Comparison of ENCODE assay signal across 8 cellular contexts in genomic region chr16:85126731-85127662, GRCh38. TPM values are rescaled to one million over a fixed set of nuclear protein-coding genes. Genes with fewer than 3 reads are reported as not detected.
A peak's percentile ranks its signal among the peaks of the same experiment; 100 is the strongest.
DNase-seq lines count a peak whose midpoint lies in the region; ATAC-seq and TF ChIP-seq lines count a peak whose summit lies in the region.

No MANE protein-coding gene starts in this region.

- intact Hi-C loops in A673 (cut with micrococcal nuclease; ENCODE audit: unreplicated experiment) (no loop called here), testis (cut with DNase I; ENCODE audit: low total_unique reads) (loop anchor here (10.0 kb wide), 1 partner anchor 78 kb away; no protein-coding TSS in a partner anchor)

- ATAC-seq in stimulated activated naive CD8-positive, alpha-beta T cell treated with anti-CD3 and anti-CD28 coated beads, Interleukin-15, Interleukin-2, amounts not matched to agents 100 U/mL and 50 U/mL, for 24 hours: peak; percentile 44
- ATAC-seq in GM19023 (IDR thresholded peaks at IDR 0.05; ENCODE audit: unreplicated experiment): no peak

- H3K27me3 ChIP-seq in A673 (replicated peaks; ENCODE audit: insufficient read depth, low read depth, low read length, poor library complexity) (no peaks in the 10 kb centered on the region), testis (no peaks in the 10 kb centered on the region)

- H3K27me3 Mint-ChIP-seq in activated naive CD8-positive, alpha-beta T cell: no peaks in the 10 kb centered on the region

- no peaks in the 10 kb centered on the region for H3K36me3 Mint-ChIP-seq in activated naive CD8-positive, alpha-beta T cell

- H3K27ac Mint-ChIP-seq in activated naive CD8-positive, alpha-beta T cell: peak overlapping the region; percentile 22

- POLR2A ChIA-PET in A673 (lab: Charles Lee; ENCODE audit: low non-redundant PET) (no interaction called here), HEK293T (lab: Yijun Ruan, JAX) (no interaction called here)

- peak overlapping the region; percentile 25 for H3K4me3 ChIP-seq in A673 (ENCODE audit: low read depth, low read length, poor library complexity, severe bottlenecking)
- no peak overlapping the region for H3K4me3 ChIP-seq in testis

- H3K9me3 ChIP-seq in A673 (ENCODE audit: low read depth, low read length, poor library complexity, severe bottlenecking) (no peaks in the 10 kb centered on the region), testis (no peaks in the 10 kb centered on the region)

- no peak overlapping the region for H3K4me3 Mint-ChIP-seq in activated naive CD8-positive, alpha-beta T cell

- H3K4me1 ChIP-seq in A673 (ENCODE audit: insufficient read depth, low read length, poor library complexity, severe bottlenecking) (peaks cover 32% of the 10 kb centered on the region), testis (peaks cover 37% of the 10 kb centered on the region)

- H3K27ac ChIP-seq in A673 (ENCODE audit: low read depth, low read length, poor library complexity, severe bottlenecking) (peak overlapping the region; percentile 86), testis (peak overlapping the region in 1 of 2 donors; percentile 48)

- H3K36me3 ChIP-seq in A673 (ENCODE audit: insufficient read depth, low read length, poor library complexity, severe bottlenecking) (no peaks in the 10 kb centered on the region), testis (ENCODE audit: low read depth, missing control alignments) (no peaks in the 10 kb centered on the region)

- BruUV-seq in A673 (replicated peaks; lab: Mats Ljungman, UMichigan): no TSS peak

- CTCF ChIA-PET in A673 (lab: Charles Lee): interaction anchor here (0.6 to 0.8 kb wide), 2 partner anchors 12 to 120 kb away, joined by 3 to 5 read pairs; no protein-coding TSS in a partner anchor
- CTCF ChIA-PET in HEK293T (lab: Yijun Ruan, JAX): interaction anchor here (1.3 to 1.5 kb wide), 2 partner anchors 12 to 118 kb away, joined by 4 to 5 read pairs; no protein-coding TSS in a partner anchor

- DNase-seq in A673 (ENCODE audit: low spot score) (peak; percentile 86), HEK293T (ENCODE audit: extremely low spot score) (peak; percentile 47), kidney tubule cell (ENCODE audit: low spot score) (peak; percentile 31), testis (no peak), NCI-H748 treated with DMSO at 0.1 percent for 48 hours (lab: John Stamatoyannopoulos, UW) (no peak)
- peak; percentile 50 for DNase-seq in stimulated activated naive CD8-positive, alpha-beta T cell treated with anti-CD3 and anti-CD28 coated beads, Interleukin-15, Interleukin-2, amounts not matched to agents 100 U/mL and 50 U/mL, for 24 hours

- 30 to 46% methylated on average over 21 of the region's 22 CpGs for WGBS in testis, 2 donors

- peaks cover 15% of the 10 kb centered on the region for H3K4me1 Mint-ChIP-seq in activated naive CD8-positive, alpha-beta T cell (ENCODE audit: low read depth)

- TF ChIP-seq CTCF in A673 (conservative IDR thresholded peaks at IDR 0.05; ENCODE audit: low read depth, low read length) (no peak), testis (IDR thresholded peaks at IDR 0.05) (no peak)

- H3K9me3 Mint-ChIP-seq in activated naive CD8-positive, alpha-beta T cell (ENCODE audit: low read depth): no peaks in the 10 kb centered on the region

- no peak for TF ChIP-seq POLR2A in testis (IDR thresholded peaks at IDR 0.05)

TF ChIP-seq in HEK293T, 16 proteins besides CTCF, POLR2A, EP300 and RAD21:
- no peak for TF ChIP-seq LEF1 (IDR thresholded peaks at IDR 0.05; ENCODE audit: borderline replicate concordance)
- no peak for TF ChIP-seq L3MBTL2 (conservative IDR thresholded peaks at IDR 0.05)
- TF ChIP-seq ELF4 (IDR thresholded peaks at IDR 0.05): no peak
- no peak for TF ChIP-seq SUZ12 (IDR thresholded peaks at IDR 0.05)
- no peak for TF ChIP-seq FOXA1 (IDR thresholded peaks at IDR 0.05)
- TF ChIP-seq ARNT (IDR thresholded peaks at IDR 0.05): no peak
- TF ChIP-seq HDGF (IDR thresholded peaks at IDR 0.05; ENCODE audit: borderline replicate concordance): no peak
- TF ChIP-seq BHLHE40 (IDR thresholded peaks at IDR 0.05; ENCODE audit: borderline replicate concordance): no peak
- TF ChIP-seq PKNOX1 (IDR thresholded peaks at IDR 0.05): no peak
- TF ChIP-seq CTBP1 (IDR thresholded peaks at IDR 0.05; ENCODE audit: borderline replicate concordance): no peak
- no peak for TF ChIP-seq FOXK2 (IDR thresholded peaks at IDR 0.05)
- TF ChIP-seq NFRKB (IDR thresholded peaks at IDR 0.05): no peak
- no peak for TF ChIP-seq ZNF384 (IDR thresholded peaks at IDR 0.05)
- no peak for TF ChIP-seq TARDBP (IDR thresholded peaks at IDR 0.05)
- TF ChIP-seq SP1 (IDR thresholded peaks at IDR 0.05): no peak
- no peak for TF ChIP-seq FOXM1 (IDR thresholded peaks at IDR 0.05; ENCODE audit: borderline replicate concordance)

RNA-seq across cellular contexts. Expression of gene CIBAR2, which starts 14.7 kb away (rescaled TPM):
- not detected in 2 replicates for total RNA-seq in A673 (2021)
- under 1 TPM in 1 of 2 donors, not detected in 1; 0.24 TPM for total RNA-seq in testis
- 1.6 TPM for polyA plus RNA-seq in testis (ENCODE audit: insufficient read depth, low read depth, low replicate concordance)

Comparison
In these comparisons a context has a peak if more than half of its experiments do, and no peak if none do; other contexts are left out.
1. DNase-seq: peak in A673 (single experiment), HEK293T (single experiment), kidney tubule cell (single experiment) and stimulated activated naive CD8-positive, alpha-beta T cell treated with anti-CD3 and anti-CD28 coated beads, Interleukin-15, Interleukin-2, amounts not matched to agents 100 U/mL and 50 U/mL, for 24 hours (single experiment); none in testis (single experiment) and NCI-H748 treated with DMSO at 0.1 percent for 48 hours (single experiment).